In genomic region chr7:319267-319661, GRCh38 we compare ENCODE assay signal across 25 cellular contexts. TPM values are rescaled to one million over a fixed set of nuclear protein-coding genes. Genes with fewer than 3 reads are reported as not detected.
"Had no signal": no experiment of that assay in that cellular context is flagged by ENCODE, and none has a peak within 500 bp of the region (broad histone marks: within the 10 kb centered on the region; RNA-seq: fewer than 3 reads in every experiment).

No MANE protein-coding gene starts in this region.

- H3K9me3 ChIP-seq: body of pancreas, esophagus squamous epithelium, pancreas, testis, upper lobe of right lung had no signal

- H3K36me3 Mint-ChIP-seq: activated naive CD8-positive, alpha-beta T cell treated with anti-CD3 and anti-CD28 coated beads for 36 hours had no signal

- H3K4me1 Mint-ChIP-seq: activated naive CD8-positive, alpha-beta T cell treated with anti-CD3 and anti-CD28 coated beads for 36 hours had no signal

- DNase-seq: activated CD4-positive, alpha-beta T cell treated with anti-CD3 and anti-CD28 coated beads for 4 hours; activated CD8-positive, alpha-beta memory T cell treated with anti-CD3 and anti-CD28 coated beads, Interleukin-2, amount 50 U/mL, for 4 hours; activated CD8-positive, alpha-beta T cell treated with anti-CD3 and anti-CD28 coated beads for 36 hours; activated gamma-delta T cell; activated naive CD8-positive, alpha-beta T cell treated with anti-CD3 and anti-CD28 coated beads for 36 hours; activated T-cell treated with anti-CD3 and anti-CD28 coated beads, Interleukin-2, amount 50 U/mL, for 72 hours; central memory CD4-positive, alpha-beta T cell; cortex of kidney; effector CD4-positive, alpha-beta T cell; esophagus squamous epithelium; head of caudate nucleus; mesenchymal stem cell; stimulated activated CD4-positive, alpha-beta T cell treated with anti-CD3 and anti-CD28 coated beads, Interleukin-4, amount 100 ng/mL, for 4 hours; stimulated activated CD8-positive, alpha-beta memory T cell treated with anti-CD3 and anti-CD28 coated beads, Interleukin-4, amount 100 ng/mL, for 48 hours; T-helper 17 cell; testis; upper lobe of right lung had no signal

- H3K9me3 Mint-ChIP-seq: activated CD8-positive, alpha-beta T cell treated with anti-CD3 and anti-CD28 coated beads for 36 hours; activated naive CD8-positive, alpha-beta T cell treated with anti-CD3 and anti-CD28 coated beads for 36 hours; activated T-cell treated with anti-CD3 and anti-CD28 coated beads, Interleukin-2, amount 50 U/mL, for 72 hours; stimulated activated naive CD8-positive, alpha-beta T cell treated with anti-CD3 and anti-CD28 coated beads, Interleukin-15, Interleukin-2, amounts not matched to agents 100 ng/mL and 50 ng/mL, for 24 hours had no signal

- ATAC-seq: activated CD8-positive, alpha-beta T cell treated with anti-CD3 and anti-CD28 coated beads for 36 hours; activated T-cell treated with anti-CD3 and anti-CD28 coated beads, Interleukin-2, amount 50 U/mL, for 72 hours; T-helper 17 cell had no signal

- H3K4me3 ChIP-seq: body of pancreas, esophagus squamous epithelium, pancreas, testis, upper lobe of right lung had no signal

- H3K27ac Mint-ChIP-seq: activated CD8-positive, alpha-beta T cell treated with anti-CD3 and anti-CD28 coated beads for 36 hours; activated naive CD8-positive, alpha-beta T cell treated with anti-CD3 and anti-CD28 coated beads for 36 hours; activated T-cell treated with anti-CD3 and anti-CD28 coated beads, Interleukin-2, amount 50 U/mL, for 72 hours; stimulated activated naive CD8-positive, alpha-beta T cell treated with anti-CD3 and anti-CD28 coated beads, Interleukin-15, Interleukin-2, amounts not matched to agents 100 ng/mL and 50 ng/mL, for 24 hours; T-helper 17 cell had no signal

- H3K27ac ChIP-seq: esophagus squamous epithelium, testis, upper lobe of right lung had no signal

- H3K4me3 Mint-ChIP-seq: activated CD8-positive, alpha-beta T cell treated with anti-CD3 and anti-CD28 coated beads for 36 hours; activated naive CD8-positive, alpha-beta T cell treated with anti-CD3 and anti-CD28 coated beads for 36 hours; activated T-cell treated with anti-CD3 and anti-CD28 coated beads, Interleukin-2, amount 50 U/mL, for 72 hours; stimulated activated naive CD8-positive, alpha-beta T cell treated with anti-CD3 and anti-CD28 coated beads, Interleukin-15, Interleukin-2, amounts not matched to agents 100 ng/mL and 50 ng/mL, for 24 hours; T-helper 17 cell had no signal

- H3K36me3 ChIP-seq: esophagus squamous epithelium, pancreas, upper lobe of right lung had no signal

- H3K4me1 ChIP-seq: testis had no signal

- H3K27me3 ChIP-seq: body of pancreas, pancreas, testis, upper lobe of right lung had no signal

RNA-seq across cellular contexts. Expression of gene FOXL3, which starts 29.3 kb away (rescaled TPM):
- total RNA-seq: activated CD8-positive, alpha-beta T cell treated with anti-CD3 and anti-CD28 coated beads for 36 hours; activated naive CD8-positive, alpha-beta T cell treated with anti-CD3 and anti-CD28 coated beads for 36 hours; activated T-cell treated with anti-CD3 and anti-CD28 coated beads, Interleukin-2, amount 50 U/mL, for 72 hours; body of pancreas; endothelial cell of umbilical vein; esophagus squamous epithelium; fibroblast of villous mesenchyme; left lobe of liver; pancreas; renal cortical epithelial cell; T-helper 17 cell; upper lobe of right lung had no signal
- polyA plus RNA-seq: endothelial cell of umbilical vein, pancreas, small intestine had no signal
